ENCODE assay signal across 22 cellular contexts in genomic region chr3:111241960-111242359, GRCh38.
DNase-seq lines count a peak whose midpoint lies in the region; ATAC-seq and TF ChIP-seq lines count a peak whose summit lies in the region.
"Had no signal": no experiment of that assay in that cellular context is flagged by ENCODE, and none has a peak within 500 bp of the region (broad histone marks: within the 10 kb centered on the region; RNA-seq: fewer than 3 reads in every experiment).

No MANE protein-coding gene starts in this region.

- DNase-seq in MG63 = peak; percentile 40
- peak; percentile 40 for DNase-seq in sigmoid colon
- peak; percentile 79 to 89 for DNase-seq in thyroid gland
- DNase-seq in hippocampal formation (lab: John Stamatoyannopoulos, UW) = no peak
- DNase-seq in heart left ventricle = no peak
- DNase-seq in ureter (ENCODE audit: low spot score) = no peak
- DNase-seq: AML-193; Caco-2; Calu3; CD4-positive, alpha-beta T cell; CD8-positive, alpha-beta T cell; DMS153; DMS53; DMS79; DND-41; EL; GDM1 had no signal

- TF ChIP-seq CTCF in sigmoid colon (IDR thresholded peaks at IDR 0.05) (no peak), thyroid gland (IDR thresholded peaks at IDR 0.05) (no peak), heart left ventricle (IDR thresholded peaks at IDR 0.05) (no peak)

- no peak for TF ChIP-seq EP300 in sigmoid colon (IDR thresholded peaks at IDR 0.05)

- intact Hi-C loops in sigmoid colon (cut with DNase I) (no loop called here), thyroid gland (cut with DNase I) (no loop called here), heart left ventricle (cut with DNase I) (no loop called here)

- no peak overlapping the region for H3K27ac ChIP-seq in sigmoid colon
- H3K27ac ChIP-seq in thyroid gland = peak overlapping the region in 1 of 3 donors; percentile 80
- no peak overlapping the region for H3K27ac ChIP-seq in heart left ventricle
- H3K27ac ChIP-seq: 22Rv1; A549; BLaER1 treated with 17β-estradiol and CSF1 and Interleukin-3, amounts not matched to agents 10 nM and 100 nM; C4-2B had no signal

- TF ChIP-seq POLR2A in sigmoid colon (IDR thresholded peaks at IDR 0.05) (no peak), thyroid gland (IDR thresholded peaks at IDR 0.05) (no peak), heart left ventricle (IDR thresholded peaks at IDR 0.05) (no peak)

- H3K27me3 ChIP-seq in MG63 (no peaks in the 10 kb centered on the region), sigmoid colon (no peaks in the 10 kb centered on the region), thyroid gland (no peaks in the 10 kb centered on the region), heart left ventricle (no peaks in the 10 kb centered on the region)
- H3K27me3 ChIP-seq: BLaER1 treated with 17β-estradiol and CSF1 and Interleukin-3, amounts not matched to agents 10 nM and 100 nM had no signal

- H3K4me1 ChIP-seq in sigmoid colon (no peaks in the 10 kb centered on the region), thyroid gland (peaks cover 40 to 48% of the 10 kb centered on the region in 2 donors), heart left ventricle (no peaks in the 10 kb centered on the region)
- H3K4me1 ChIP-seq: BLaER1 treated with 17β-estradiol and CSF1 and Interleukin-3, amounts not matched to agents 10 nM and 100 nM; Caco-2 had no signal

- 0 out of 2 replicates have a peak, but pooled peaks cover 3% of the 10 kb centered on the region for H3K9me3 ChIP-seq in MG63
- peaks cover 0 to 7% (median under 1%) of the 10 kb centered on the region in 4 donors for H3K9me3 ChIP-seq in sigmoid colon
- no peaks in the 10 kb centered on the region for H3K9me3 ChIP-seq in thyroid gland
- peaks cover 0 to 14% (median 0%) of the 10 kb centered on the region in 12 donors for H3K9me3 ChIP-seq in heart left ventricle
- H3K9me3 ChIP-seq: A549, Caco-2 had no signal

- no peak for ATAC-seq in heart left ventricle
- ATAC-seq: A549; CD8-positive, alpha-beta T cell; GM12878 had no signal

- H3K36me3 ChIP-seq in MG63 (no peaks in the 10 kb centered on the region), sigmoid colon (no peaks in the 10 kb centered on the region), thyroid gland (no peaks in the 10 kb centered on the region), heart left ventricle (no peaks in the 10 kb centered on the region)
- H3K36me3 ChIP-seq: BLaER1 treated with 17β-estradiol and CSF1 and Interleukin-3, amounts not matched to agents 10 nM and 100 nM had no signal

- WGBS in sigmoid colon, 2 donors = 71 to 90% methylated on average over 1 of the region's 1 CpG
- 33% methylated on average over 1 of the region's 1 CpG; no CpG with 5 or more reads in 1 of the 2 donors for WGBS in thyroid gland, 2 donors
- 78 to 95% (median 82%) methylated on average over 1 of the region's 1 CpG for WGBS in heart left ventricle, 4 donors

- H3K4me3 ChIP-seq in MG63 (no peak overlapping the region), sigmoid colon (no peak overlapping the region), thyroid gland (replicated peaks in 1 of 3) (no peak overlapping the region), heart left ventricle (no peak overlapping the region)
- H3K4me3 ChIP-seq: A549; BLaER1 treated with 17β-estradiol and CSF1 and Interleukin-3, amounts not matched to agents 10 nM and 100 nM; GM12878 had no signal

Comparison
In these comparisons a context has a peak if more than half of its experiments do, and no peak if none do; other contexts are left out.
1. DNase-seq: peak in MG63 (single experiment), sigmoid colon (single experiment) and thyroid gland (2 of 2); none in hippocampal formation (0 of 2), heart left ventricle (0 of 5) and ureter (single experiment).